Comparison of ENCODE assay signal across 1 cellular context in genomic region chr1:225815526-225816178, GRCh38.
TF ChIP-seq lines count a peak whose summit lies in the region.

No MANE protein-coding gene starts in this region.

TF ChIP-seq in Ishikawa, 13 proteins besides CTCF, POLR2A, EP300 and RAD21 (continued from another document):
- no peak for TF ChIP-seq USF1 (IDR thresholded peaks at IDR 0.05)
- TF ChIP-seq EGR1 (IDR thresholded peaks at IDR 0.05): no peak
- TF ChIP-seq TCF12 (IDR thresholded peaks at IDR 0.05; ENCODE audit: low read depth): peak; percentile 19; the same call in 1 of the 2 replicates
- peak; percentile 31 for TF ChIP-seq TEAD4 (IDR thresholded peaks at IDR 0.05)
- TF ChIP-seq CREB1 (IDR thresholded peaks at IDR 0.05; ENCODE audit: low read depth): no peak
